In the genomic region with DNA sequence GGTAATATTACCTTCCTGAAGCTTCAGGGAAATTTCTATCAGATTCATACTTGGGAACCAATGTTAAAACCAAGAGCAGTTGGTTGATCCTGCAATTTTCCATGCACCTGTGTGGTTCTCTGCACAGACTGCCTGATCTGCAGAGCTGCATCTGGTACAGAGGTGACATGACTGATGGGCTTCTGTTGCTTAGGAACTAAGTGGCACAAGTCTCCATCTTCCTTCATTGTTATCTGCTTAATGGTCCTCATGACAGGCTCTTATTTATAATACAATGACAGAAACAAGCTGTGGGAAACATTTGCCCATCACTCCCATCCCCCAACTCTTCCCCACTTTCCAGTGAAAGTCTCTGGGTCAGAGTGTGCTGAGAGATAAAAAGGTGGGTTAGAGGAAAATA, we compare ENCODE assay signal across 1 cellular context.
TF ChIP-seq lines count a peak whose summit lies in the region.

No MANE protein-coding gene starts in this region.

TF ChIP-seq in SK-N-SH, 30 proteins besides CTCF, POLR2A, EP300 and RAD21 (continued from another document):
- TF ChIP-seq, protein P1, sequence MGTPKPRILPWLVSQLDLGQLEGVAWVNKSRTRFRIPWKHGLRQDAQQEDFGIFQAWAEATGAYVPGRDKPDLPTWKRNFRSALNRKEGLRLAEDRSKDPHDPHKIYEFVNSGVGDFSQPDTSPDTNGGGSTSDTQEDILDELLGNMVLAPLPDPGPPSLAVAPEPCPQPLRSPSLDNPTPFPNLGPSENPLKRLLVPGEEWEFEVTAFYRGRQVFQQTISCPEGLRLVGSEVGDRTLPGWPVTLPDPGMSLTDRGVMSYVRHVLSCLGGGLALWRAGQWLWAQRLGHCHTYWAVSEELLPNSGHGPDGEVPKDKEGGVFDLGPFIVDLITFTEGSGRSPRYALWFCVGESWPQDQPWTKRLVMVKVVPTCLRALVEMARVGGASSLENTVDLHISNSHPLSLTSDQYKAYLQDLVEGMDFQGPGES (IDR thresholded peaks at IDR 0.05; ENCODE audit: low read depth, low read length): no peak
- TF ChIP-seq RCOR1 (IDR thresholded peaks at IDR 0.05; ENCODE audit: low read length) (no peak), RFX5 (IDR thresholded peaks at IDR 0.05; ENCODE audit: low read length) (no peak), SMC3 (IDR thresholded peaks at IDR 0.05; ENCODE audit: low read depth, low read length) (no peak)
